20 cellular contexts compared by ENCODE assay signal in the genomic region with DNA sequence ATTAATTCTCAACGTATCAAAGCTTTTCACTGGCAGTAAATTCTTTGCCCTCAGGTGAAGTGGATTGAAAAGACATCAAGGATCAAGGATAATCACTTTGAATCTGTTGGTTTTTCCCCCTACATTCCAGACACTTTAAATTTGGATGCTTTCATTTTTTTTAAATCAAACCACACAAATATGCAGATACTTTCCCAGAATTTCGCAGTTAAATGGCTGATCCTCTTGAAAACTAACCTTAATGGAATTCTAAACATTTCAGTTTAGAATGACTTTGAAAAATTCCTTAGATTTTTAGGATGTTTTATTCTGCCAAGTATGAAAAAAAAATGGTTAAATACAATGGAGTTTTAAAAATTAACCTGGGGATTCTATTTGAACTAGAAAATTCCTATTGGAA.
DNase-seq lines count a peak whose midpoint lies in the region; ATAC-seq and TF ChIP-seq lines count a peak whose summit lies in the region.
"Had no signal": no experiment of that assay in that cellular context is flagged by ENCODE, and none has a peak within 500 bp of the region (broad histone marks: within the 10 kb centered on the region; RNA-seq: fewer than 3 reads in every experiment).

No MANE protein-coding gene starts in this region.

- H3F3A ChIP-seq in GM23248 (ENCODE audit: insufficient read depth) (peaks cover 32% of the 10 kb centered on the region; the same call in 1 of the 2 replicates), SK-N-SH (replicated peaks; ENCODE audit: insufficient read depth) (peaks cover 5% of the 10 kb centered on the region)

- H3K9me2 ChIP-seq in GM23248 (ENCODE audit: insufficient read depth) (no peaks in the 10 kb centered on the region), SK-N-SH (no peaks in the 10 kb centered on the region)

- H3K36me3 ChIP-seq in GM23248 (ENCODE audit: low read depth): no peaks in the 10 kb centered on the region
- H3K36me3 ChIP-seq in SK-N-SH (replicated peaks in 1 of 2; ENCODE audit: control insufficient read depth in 1 of 2, insufficient read depth in 2 of 2, low read length in 1 of 2): no peaks in the 10 kb centered on the region
- H3K36me3 ChIP-seq: ovary, stomach had no signal

- H3K9ac ChIP-seq in GM23248 (no peak overlapping the region), SK-N-SH (no peak overlapping the region)

- peak in 1 of 2 experiments; percentile 66; a peak in 2 of 4 replicates for TF ChIP-seq EP300 in SK-N-SH (IDR thresholded peaks at IDR 0.05; ENCODE audit: borderline replicate concordance in 1 of 2, low read depth in 1 of 2, low read length in 1 of 2)

- peak overlapping the region; percentile 3; the same call in 1 of the 2 replicates for H3K4me3 ChIP-seq in GM23248
- no peak overlapping the region for H3K4me3 ChIP-seq in SK-N-SH (ENCODE audit: low read depth in 2 of 2, low read length in 1 of 2)
- H3K4me3 ChIP-seq in fibroblast of the aortic adventitia (ENCODE audit: low read depth, low read length): no peak overlapping the region
- H3K4me3 ChIP-seq in retinal pigment epithelial cell (ENCODE audit: low read length): no peak overlapping the region
- H3K4me3 ChIP-seq: K562, ovary, stomach had no signal

- POLR2A ChIA-PET in SK-N-SH (lab: Yijun Ruan, JAX): no interaction called here

- H3K9me3 Mint-ChIP-seq in activated naive CD4-positive, alpha-beta T cell treated with anti-CD3 and anti-CD28 coated beads, Interleukin-2, amount 50 U/mL, for 72 hours: peaks cover 3 to 4% of the 10 kb centered on the region in 2 donors

- no peaks in the 10 kb centered on the region for H3K36me3 Mint-ChIP-seq in activated naive CD4-positive, alpha-beta T cell treated with anti-CD3 and anti-CD28 coated beads, Interleukin-2, amount 50 U/mL, for 72 hours
- H3K36me3 Mint-ChIP-seq: immature natural killer cell had no signal

- H4K20me1 ChIP-seq in GM23248 (ENCODE audit: insufficient read depth) (no peaks in the 10 kb centered on the region), SK-N-SH (ENCODE audit: insufficient read depth) (no peaks in the 10 kb centered on the region)

- in situ Hi-C loops in GM23248 (cut with MboI): no loop called here

- H3K4me1 ChIP-seq in GM23248 (ENCODE audit: insufficient read depth) (peaks cover 48% of the 10 kb centered on the region), SK-N-SH (ENCODE audit: control insufficient read depth in 1 of 2, insufficient read depth in 2 of 2, low read depth in 1 of 2, low read length in 1 of 2) (peaks cover 3 to 31% of the 10 kb centered on the region in 2 experiments; a peak in 3 of 4 replicates)

- H3K79me2 ChIP-seq in GM23248 (ENCODE audit: insufficient read depth) (no peaks in the 10 kb centered on the region), SK-N-SH (ENCODE audit: insufficient read depth) (no peaks in the 10 kb centered on the region)

- 0 to 2% methylated on average over 2 of the region's 2 CpGs for WGBS in GM23248 (ENCODE audit: low coverage in 1 of 2, low lambda C conversion rate in 2 of 2, missing lambda C conversion rate in 2 of 2), 2 experiments
- WGBS in SK-N-SH (ENCODE audit: low lambda C conversion rate): 27% methylated on average over 2 of the region's 2 CpGs

- ATAC-seq in GM19452 (IDR thresholded peaks at IDR 0.05; ENCODE audit: unreplicated experiment): no peak
- no peak for ATAC-seq in HG02885 (IDR thresholded peaks at IDR 0.05; ENCODE audit: poor library complexity, unreplicated experiment)
- no peak for ATAC-seq in activated naive CD4-positive, alpha-beta T cell treated with anti-CD3 and anti-CD28 coated beads, Interleukin-2, amount 50 U/mL, for 72 hours
- ATAC-seq in HG02884 (IDR thresholded peaks at IDR 0.05; ENCODE audit: unreplicated experiment): no peak
- ATAC-seq: activated CD8-positive, alpha-beta T cell treated with anti-CD3 and anti-CD28 coated beads, Interleukin-2, amount 10 ng/mL, durations not matched to agents 7 days and 5 days; K562 had no signal

- no peak overlapping the region for H3K27ac Mint-ChIP-seq in activated naive CD4-positive, alpha-beta T cell treated with anti-CD3 and anti-CD28 coated beads, Interleukin-2, amount 50 U/mL, for 72 hours
- H3K27ac Mint-ChIP-seq: activated CD8-positive, alpha-beta T cell treated with anti-CD3 and anti-CD28 coated beads, Interleukin-2, amount 10 ng/mL, durations not matched to agents 7 days and 5 days; immature natural killer cell had no signal

- TF ChIP-seq CTCF in SK-N-SH (IDR thresholded peaks at IDR 0.05) (no peak), fibroblast of the aortic adventitia (IDR thresholded peaks at IDR 0.05; ENCODE audit: insufficient read depth, low read length) (no peak), retinal pigment epithelial cell (conservative IDR thresholded peaks at IDR 0.05; ENCODE audit: low read depth, low read length) (no peak)

- TF ChIP-seq RAD21 in SK-N-SH (IDR thresholded peaks at IDR 0.05; ENCODE audit: low read length): no peak

- CTCF ChIA-PET in SK-N-SH (lab: Yijun Ruan, JAX): no interaction called here

- no peaks in the 10 kb centered on the region for H3K27me3 ChIP-seq in GM23248 (replicated peaks; ENCODE audit: insufficient read depth)
- no peaks in the 10 kb centered on the region for H3K27me3 ChIP-seq in SK-N-SH (ENCODE audit: insufficient read depth)
- H3K27me3 ChIP-seq: ovary, stomach had no signal

- H3K27ac ChIP-seq in GM23248: peak overlapping the region; percentile 28
- H3K27ac ChIP-seq in SK-N-SH (ENCODE audit: low read depth in 2 of 2, low read length in 1 of 2): no peak overlapping the region; a peak in 2 of 4 replicates
- H3K27ac ChIP-seq: ovary, stomach had no signal

- H3K4me2 ChIP-seq in GM23248 (ENCODE audit: unreplicated experiment) (peak overlapping the region; percentile 66), SK-N-SH (no peak overlapping the region)

- DNase-seq in GM23248 (peak; percentile 55), SK-N-SH (no peak), fibroblast of the aortic adventitia (ENCODE audit: low read depth) (peak; percentile 77), retinal pigment epithelial cell (ENCODE audit: low read depth) (peak; percentile 55)
- DNase-seq in activated naive CD4-positive, alpha-beta T cell treated with anti-CD3 and anti-CD28 coated beads, Interleukin-2, amount 50 U/mL, for 72 hours (ENCODE audit: low spot score in 2 of 2): no peak
- DNase-seq: activated CD8-positive, alpha-beta T cell treated with anti-CD3 and anti-CD28 coated beads, Interleukin-2, amount 10 ng/mL, durations not matched to agents 7 days and 5 days; aorta; DMS79; effector memory CD4-positive, alpha-beta T cell; GOT3; immature natural killer cell; NCI-H1105; NCI-H345; ovary; stimulated activated CD4-positive, alpha-beta T cell treated with anti-CD3 and anti-CD28 coated beads, Interleukin-12 subunit alpha, Interleukin-12 subunit beta, amount 100 ng/mL, for 4 hours; stomach had no signal

- H3K9me3 ChIP-seq in GM23248 (ENCODE audit: low read depth): no peaks in the 10 kb centered on the region
- no peaks in the 10 kb centered on the region for H3K9me3 ChIP-seq in SK-N-SH
- H3K9me3 ChIP-seq: ovary, stomach had no signal

- H2AFZ ChIP-seq in GM23248 (no peak overlapping the region), SK-N-SH (ENCODE audit: low read depth) (no peak overlapping the region)

TF ChIP-seq in SK-N-SH, 30 proteins besides CTCF, POLR2A, EP300 and RAD21 (continues in another document):
- TF ChIP-seq MXI1 (IDR thresholded peaks at IDR 0.05; ENCODE audit: low read depth, low read length) (no peak), TEAD4 (IDR thresholded peaks at IDR 0.05; ENCODE audit: borderline replicate concordance, insufficient read depth) (peak; percentile 64; the same call in 1 of the 2 replicates), SIN3A (IDR thresholded peaks at IDR 0.05; ENCODE audit: borderline replicate concordance, low read depth, low read length) (no peak), NRF1 (IDR thresholded peaks at IDR 0.05; ENCODE audit: low read depth, low read length) (no peak), FOXJ3 (CRISPR knock-in tag; IDR thresholded peaks at IDR 0.05) (no peak), GABPA (IDR thresholded peaks at IDR 0.05; ENCODE audit: low read depth) (no peak), RXRA (IDR thresholded peaks at IDR 0.05; ENCODE audit: borderline replicate concordance, low read depth) (no peak), TAF1 (IDR thresholded peaks at IDR 0.05; ENCODE audit: borderline replicate concordance, low read depth, low read length) (no peak), GATA2 (CRISPR knock-in tag; IDR thresholded peaks at IDR 0.05) (no peak), RCOR1 (IDR thresholded peaks at IDR 0.05; ENCODE audit: low read length) (no peak), POLR2AphosphoS5 (IDR thresholded peaks at IDR 0.05; ENCODE audit: low read depth, low read length) (no peak), JUND (IDR thresholded peaks at IDR 0.05) (peak; percentile 34; the same call in 1 of the 2 replicates), CHD2 (IDR thresholded peaks at IDR 0.05; ENCODE audit: low read length, partially characterized antibody) (no peak)
- TF ChIP-seq, protein P1, sequence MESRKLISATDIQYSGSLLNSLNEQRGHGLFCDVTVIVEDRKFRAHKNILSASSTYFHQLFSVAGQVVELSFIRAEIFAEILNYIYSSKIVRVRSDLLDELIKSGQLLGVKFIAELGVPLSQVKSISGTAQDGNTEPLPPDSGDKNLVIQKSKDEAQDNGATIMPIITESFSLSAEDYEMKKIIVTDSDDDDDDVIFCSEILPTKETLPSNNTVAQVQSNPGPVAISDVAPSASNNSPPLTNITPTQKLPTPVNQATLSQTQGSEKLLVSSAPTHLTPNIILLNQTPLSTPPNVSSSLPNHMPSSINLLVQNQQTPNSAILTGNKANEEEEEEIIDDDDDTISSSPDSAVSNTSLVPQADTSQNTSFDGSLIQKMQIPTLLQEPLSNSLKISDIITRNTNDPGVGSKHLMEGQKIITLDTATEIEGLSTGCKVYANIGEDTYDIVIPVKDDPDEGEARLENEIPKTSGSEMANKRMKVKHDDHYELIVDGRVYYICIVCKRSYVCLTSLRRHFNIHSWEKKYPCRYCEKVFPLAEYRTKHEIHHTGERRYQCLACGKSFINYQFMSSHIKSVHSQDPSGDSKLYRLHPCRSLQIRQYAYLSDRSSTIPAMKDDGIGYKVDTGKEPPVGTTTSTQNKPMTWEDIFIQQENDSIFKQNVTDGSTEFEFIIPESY (IDR thresholded peaks at IDR 0.05; ENCODE audit: borderline replicate concordance, low read depth): no peak
- TF ChIP-seq, protein P2, sequence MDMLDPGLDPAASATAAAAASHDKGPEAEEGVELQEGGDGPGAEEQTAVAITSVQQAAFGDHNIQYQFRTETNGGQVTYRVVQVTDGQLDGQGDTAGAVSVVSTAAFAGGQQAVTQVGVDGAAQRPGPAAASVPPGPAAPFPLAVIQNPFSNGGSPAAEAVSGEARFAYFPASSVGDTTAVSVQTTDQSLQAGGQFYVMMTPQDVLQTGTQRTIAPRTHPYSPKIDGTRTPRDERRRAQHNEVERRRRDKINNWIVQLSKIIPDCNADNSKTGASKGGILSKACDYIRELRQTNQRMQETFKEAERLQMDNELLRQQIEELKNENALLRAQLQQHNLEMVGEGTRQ (IDR thresholded peaks at IDR 0.05; ENCODE audit: borderline replicate concordance, low read depth, low read length): no peak

Comparison
In these comparisons a context has a peak if more than half of its experiments do, and no peak if none do; other contexts are left out.
1. DNase-seq: peak in GM23248 (single experiment), fibroblast of the aortic adventitia (single experiment) and retinal pigment epithelial cell (single experiment); none in SK-N-SH (single experiment) and activated naive CD4-positive, alpha-beta T cell treated with anti-CD3 and anti-CD28 coated beads, Interleukin-2, amount 50 U/mL, for 72 hours (0 of 2).